25 cellular contexts compared by ENCODE assay signal in the genomic region with DNA sequence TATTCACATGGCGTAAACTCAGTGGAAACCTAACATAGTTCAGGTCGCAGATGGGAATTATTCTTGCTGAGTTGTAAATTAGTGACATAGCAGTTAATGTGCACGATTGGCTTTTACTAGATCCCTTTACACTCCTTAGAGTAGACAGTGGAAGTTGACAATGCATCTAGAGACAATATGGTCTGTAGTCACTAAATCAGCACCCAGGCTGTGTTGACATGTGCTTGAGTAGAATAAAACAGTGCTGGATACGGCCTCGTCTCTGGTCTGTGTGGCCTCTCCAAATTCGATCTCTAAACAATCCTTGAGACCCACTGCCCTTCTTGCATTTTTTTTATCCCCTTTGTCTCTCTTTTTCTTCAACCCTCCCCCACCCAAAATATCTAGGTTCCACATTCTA.
"Had no signal": no experiment of that assay in that cellular context is flagged by ENCODE, and none has a peak within 500 bp of the region (broad histone marks: within the 10 kb centered on the region; RNA-seq: fewer than 3 reads in every experiment).

No MANE protein-coding gene starts in this region.

- H3K4me2 ChIP-seq: neural progenitor cell had no signal

- H3K4me1 ChIP-seq: neural progenitor cell, parathyroid adenoma, psoas muscle, right lobe of liver, sigmoid colon, stomach, thyroid gland, tibial nerve, upper lobe of left lung, vagina had no signal

- H3K9me3 ChIP-seq: ovary, psoas muscle, right lobe of liver, sigmoid colon, stomach, thoracic aorta, thyroid gland, tibial nerve, upper lobe of left lung, vagina had no signal

- H3K79me2 ChIP-seq: parathyroid adenoma had no signal

- H3K27ac ChIP-seq: neural progenitor cell, ovary, parathyroid adenoma, psoas muscle, right lobe of liver, sigmoid colon, stomach, thoracic aorta, thyroid gland, tibial nerve, upper lobe of left lung, vagina had no signal

- H3K36me3 ChIP-seq: neural progenitor cell, ovary, right lobe of liver, sigmoid colon, stomach, thoracic aorta, thyroid gland, tibial nerve, upper lobe of left lung, vagina had no signal

- H3K9ac ChIP-seq: neural progenitor cell, parathyroid adenoma had no signal

- H3K4me3 ChIP-seq: neural progenitor cell, ovary, psoas muscle, right lobe of liver, sigmoid colon, stomach, thoracic aorta, thyroid gland, tibial nerve, upper lobe of left lung, vagina had no signal

- ATAC-seq: natural killer cell treated with Interleukin-12 subunit alpha and Interleukin-12 subunit beta and Interleukin-15 and Interleukin-18, amount 100 ng/mL, for 72 hours; psoas muscle; right cardiac atrium; right lobe of liver; stimulated activated effector memory CD8-positive, alpha-beta T cell treated with anti-CD3 and anti-CD28 coated beads, Interleukin-12 subunit alpha, Interleukin-12 subunit beta, amount 100 ng/mL, for 72 hours; stimulated activated naive B cell treated with anti-CD40 and anti-IgM and Interleukin-4, amounts not matched to agents 10 μg/mL and 1 μg/mL and 100 μg/mL, for 72 hours had no signal

- H3K27me3 ChIP-seq: neural progenitor cell, ovary, right lobe of liver, sigmoid colon, stomach, thyroid gland, tibial nerve, upper lobe of left lung, vagina had no signal

- DNase-seq: occipital lobe; ovary; posterior cingulate gyrus; psoas muscle; right cardiac atrium; right lobe of liver; sigmoid colon; small intestine; stimulated activated CD4-positive, alpha-beta T cell treated with anti-CD3 and anti-CD28 coated beads, Interleukin-15, amount 100 ng/mL, for 24 hours; stimulated activated CD4-positive, alpha-beta T cell treated with anti-CD3 and anti-CD28 coated beads, Interleukin-2, amount 100 ng/mL, for 24 hours; stimulated activated CD4-positive, alpha-beta T cell treated with anti-CD3 and anti-CD28 coated beads, Interleukin-2, amount 100 ng/mL, for 48 hours; stimulated activated CD4-positive, alpha-beta T cell treated with anti-CD3 and anti-CD28 coated beads, Interleukin-4, amount 100 ng/mL, for 24 hours; stimulated activated naive B cell treated with anti-CD40 and anti-IgM and Interleukin-4, amounts not matched to agents 10 μg/mL and 1 μg/mL and 100 μg/mL, for 72 hours; stimulated activated naive CD4-positive, alpha-beta T cell treated with Interleukin-2 at 50 U/mL for 16 hours; stomach; thyroid gland; trophoblast cell; upper lobe of left lung had no signal
